9 cellular contexts compared by ENCODE assay signal in the genomic region with DNA sequence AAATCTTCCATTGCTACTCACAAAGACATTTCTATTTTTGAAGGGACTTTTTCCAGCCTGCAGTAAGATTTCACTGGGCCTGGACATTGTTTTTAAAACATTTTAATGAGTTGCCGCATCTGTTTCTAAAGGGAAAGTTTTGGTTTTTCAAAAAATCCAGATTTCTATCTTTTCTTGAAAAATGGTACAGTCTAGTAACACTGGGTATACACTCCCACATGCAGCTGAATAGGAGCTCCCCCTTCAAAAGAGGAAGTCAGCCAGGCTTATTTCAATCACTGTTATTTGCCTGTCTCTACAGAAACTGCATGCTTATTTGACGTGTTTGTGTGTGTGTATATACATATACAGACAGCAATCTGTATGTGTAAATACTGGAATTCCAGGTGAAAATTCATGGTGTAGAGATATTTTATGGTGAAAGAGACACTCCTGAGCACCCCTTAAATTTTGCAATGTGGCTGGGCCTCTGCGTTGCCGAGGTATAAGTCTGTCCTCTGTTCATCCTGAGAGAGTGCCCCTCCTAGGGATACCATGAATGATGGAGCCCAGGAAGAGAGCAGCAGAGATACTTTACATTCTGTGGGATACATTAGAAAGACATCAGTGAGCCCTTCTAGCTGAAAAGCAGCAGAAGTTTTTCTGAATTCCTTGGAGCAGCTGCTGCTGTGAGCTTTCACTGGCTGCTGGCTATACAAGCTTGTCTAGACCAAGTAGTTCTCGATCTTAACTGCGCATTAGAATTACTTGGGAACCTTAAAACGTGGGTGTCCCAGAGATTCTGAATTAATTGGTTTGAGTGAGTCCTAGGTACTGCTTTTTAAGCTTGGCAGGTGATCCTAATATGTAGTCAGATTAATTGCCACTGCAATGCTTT. TPM values are rescaled to one million over a fixed set of nuclear protein-coding genes. Genes with fewer than 3 reads are reported as not detected.
A peak's percentile ranks its signal among the peaks of the same experiment; 100 is the strongest.
DNase-seq lines count a peak whose midpoint lies in the region; ATAC-seq, FAIRE-seq and TF ChIP-seq lines count a peak whose summit lies in the region.
"Had no signal": no experiment of that assay in that cellular context is flagged by ENCODE, and none has a peak within 500 bp of the region (broad histone marks: within the 10 kb centered on the region; RNA-seq: fewer than 3 reads in every experiment).

No MANE protein-coding gene starts in this region.

- ATAC-seq in GM19324 (IDR thresholded peaks at IDR 0.05; ENCODE audit: low FRiP score, unreplicated experiment) (peak; percentile 83), HG02943 (IDR thresholded peaks at IDR 0.05; ENCODE audit: low read depth, unreplicated experiment) (peak; percentile 59)

- peak overlapping the region; percentile 0 to 24 for H3K27ac ChIP-seq in prostate gland

- intact Hi-C loops in prostate gland (cut with DNase I), result no loop called here

- 53% methylated on average over 7 of the region's 7 CpGs for WGBS in prostate gland

- no peaks in the 10 kb centered on the region for H3K36me3 ChIP-seq in prostate gland
- H3K36me3 ChIP-seq in MG63, result no peaks in the 10 kb centered on the region

- H3K4me3 ChIP-seq in prostate gland (no peak overlapping the region), MG63 (no peak overlapping the region)

- H3K9me3 ChIP-seq in prostate gland (no peaks in the 10 kb centered on the region), MG63 (no peaks in the 10 kb centered on the region)

- FAIRE-seq in D721Med (lab: Jason Lieb, UNC), result no peak
- FAIRE-seq: astrocyte had no signal

- DNase-seq in SKM-1 treated with dmso at 0.1 percent for 144 hours (lab: John Stamatoyannopoulos, UW; ENCODE audit: unreplicated experiment), result peak; percentile 64
- DNase-seq in prostate gland (ENCODE audit: low spot score), result no peak
- DNase-seq in MG63, result no peak
- DNase-seq in NCI-H524 treated with DMSO at 0.1 percent for 48 hours (lab: John Stamatoyannopoulos, UW), result no peak
- DNase-seq in D721Med (ENCODE audit: insufficient read length, low spot score), result no peak
- no peak for DNase-seq in Ammon's horn (ENCODE audit: low spot score)

- no peak for TF ChIP-seq POLR2A in prostate gland (IDR thresholded peaks at IDR 0.05)

- H3K27me3 ChIP-seq in prostate gland (replicated peaks; ENCODE audit: insufficient read depth) (no peaks in the 10 kb centered on the region), MG63 (peaks cover 3% of the 10 kb centered on the region; the same call in 1 of the 2 replicates)

- H3K4me1 ChIP-seq in prostate gland (replicated peaks), result no peaks in the 10 kb centered on the region

- TF ChIP-seq CTCF in prostate gland (IDR thresholded peaks at IDR 0.05), result no peak
- TF ChIP-seq CTCF in D721Med (IDR thresholded peaks at IDR 0.05; ENCODE audit: insufficient read depth, missing control alignments), result no peak

RNA-seq across cellular contexts. Expression of gene ABRACL, which starts 12.0 kb away (rescaled TPM):
- 10 to 100 TPM; 13.0 to 52.8 TPM for total RNA-seq in prostate gland
- 25.9 and 38.0 TPM in 2 replicates for total RNA-seq in MG63 (2014; rRNA removed; shearing (Covaris generic); ENCODE audit: low replicate concordance)

RNA-seq across cellular contexts. Expression of gene REPS1, which starts 28.5 kb away (rescaled TPM):
- total RNA-seq in prostate gland, result 10 to 100 TPM; 38.6 to 97.1 TPM
- total RNA-seq in MG63 (2014; rRNA removed; shearing (Covaris generic); ENCODE audit: low replicate concordance), result 17.2 and 19.9 TPM in 2 replicates
